ENCODE assay signal across 12 cellular contexts in genomic region chr14:100540141-100540925, GRCh38. TPM values are rescaled to one million over a fixed set of nuclear protein-coding genes. Genes with fewer than 3 reads are reported as not detected.
DNase-seq lines count a peak whose midpoint lies in the region; ATAC-seq, FAIRE-seq and TF ChIP-seq lines count a peak whose summit lies in the region.
"Had no signal": no experiment of that assay in that cellular context is flagged by ENCODE, and none has a peak within 500 bp of the region (broad histone marks: within the 10 kb centered on the region; RNA-seq: fewer than 3 reads in every experiment).

No MANE protein-coding gene starts in this region.

- TF ChIP-seq CTCF in DND-41 (IDR thresholded peaks at IDR 0.05; ENCODE audit: borderline replicate concordance, extremely low read depth, low read length, poor library complexity, severe bottlenecking) (peak; percentile 39), endothelial cell (IDR thresholded peaks at IDR 0.05; ENCODE audit: unreplicated experiment) (peak; percentile 46)

- H3K4me2 ChIP-seq in DND-41 (ENCODE audit: insufficient read depth, low read length) (no peak overlapping the region), neuronal stem cell (ENCODE audit: insufficient read depth, low read length, poor library complexity, severe bottlenecking) (no peak overlapping the region)

- H3K27ac ChIP-seq in DND-41 (ENCODE audit: low read length) (no peak overlapping the region), neuronal stem cell (replicated peaks; ENCODE audit: low read length) (no peak overlapping the region)
- H3K27ac ChIP-seq: gastroesophageal sphincter had no signal

- H3K27me3 ChIP-seq in DND-41 (ENCODE audit: insufficient read depth, low read length, poor library complexity) (no peaks in the 10 kb centered on the region), neuronal stem cell (ENCODE audit: control insufficient read depth in 3 of 3, insufficient read depth in 3 of 3, low read depth in 1 of 3, low read length in 3 of 3) (no peaks in the 10 kb centered on the region)
- H3K27me3 ChIP-seq: gastroesophageal sphincter had no signal

- H3K9me3 ChIP-seq in DND-41 (ENCODE audit: insufficient read depth, low read length, severe bottlenecking) (no peaks in the 10 kb centered on the region), neuronal stem cell (replicated peaks in 1 of 2; ENCODE audit: control insufficient read depth in 2 of 2, insufficient read depth in 1 of 2, low read depth in 1 of 2, low read length in 2 of 2) (no peaks in the 10 kb centered on the region)
- H3K9me3 ChIP-seq: gastroesophageal sphincter had no signal

- ATAC-seq in DND-41 (ENCODE audit: insufficient read depth, low read depth) (no peak), HG03442 (IDR thresholded peaks at IDR 0.05; ENCODE audit: unreplicated experiment) (no peak)
- ATAC-seq: gastroesophageal sphincter; naive thymus-derived CD8-positive, alpha-beta T cell had no signal

- no peak overlapping the region for H2BK5ac ChIP-seq in neuronal stem cell (ENCODE audit: low read length)

- H3K27ac Mint-ChIP-seq in endothelial cell (ENCODE audit: unreplicated experiment): no peak overlapping the region
- H3K27ac Mint-ChIP-seq: naive thymus-derived CD8-positive, alpha-beta T cell had no signal

- peaks cover 9% of the 10 kb centered on the region for H3K27me3 Mint-ChIP-seq in endothelial cell (ENCODE audit: unreplicated experiment)
- H3K27me3 Mint-ChIP-seq: naive thymus-derived CD8-positive, alpha-beta T cell had no signal

- H2BK120ac ChIP-seq in neuronal stem cell (ENCODE audit: low read depth, low read length): peak overlapping the region; percentile 61

- H3K9ac ChIP-seq in DND-41 (ENCODE audit: low read depth, low read length) (no peak overlapping the region), neuronal stem cell (ENCODE audit: low read depth, low read length, poor library complexity) (no peak overlapping the region)

- no peaks in the 10 kb centered on the region for H3K79me2 ChIP-seq in DND-41 (ENCODE audit: insufficient read depth, low read length)

- H3K79me1 ChIP-seq in neuronal stem cell (ENCODE audit: low read depth, low read length): peaks cover 2% of the 10 kb centered on the region

- no peak overlapping the region for H3K4me3 ChIP-seq in DND-41 (ENCODE audit: low read depth in 1 of 2, low read length in 2 of 2)
- no peak overlapping the region for H3K4me3 ChIP-seq in neuronal stem cell (ENCODE audit: low read length in 2 of 2)
- H3K4me3 ChIP-seq: gastroesophageal sphincter had no signal

- peak overlapping the region; percentile 73 for H3K23ac ChIP-seq in neuronal stem cell (ENCODE audit: low read depth, low read length, poor library complexity)

- H4K20me1 ChIP-seq in DND-41 (ENCODE audit: insufficient read depth, low read length): no peaks in the 10 kb centered on the region

- H3K36me3 Mint-ChIP-seq in endothelial cell (ENCODE audit: low read depth, unreplicated experiment): peaks cover 4% of the 10 kb centered on the region
- H3K36me3 Mint-ChIP-seq: naive thymus-derived CD8-positive, alpha-beta T cell had no signal

- peaks cover 4% of the 10 kb centered on the region for H3K4me1 Mint-ChIP-seq in endothelial cell (ENCODE audit: unreplicated experiment)

- H3K4me3 Mint-ChIP-seq in endothelial cell (ENCODE audit: unreplicated experiment): no peak overlapping the region
- H3K4me3 Mint-ChIP-seq: naive thymus-derived CD8-positive, alpha-beta T cell had no signal

- no peaks in the 10 kb centered on the region for H3K36me3 ChIP-seq in DND-41 (ENCODE audit: insufficient read depth, low read length)
- H3K36me3 ChIP-seq in neuronal stem cell (replicated peaks in 1 of 2; ENCODE audit: control insufficient read depth in 2 of 2, insufficient read depth in 2 of 2, low read length in 2 of 2): peaks cover 0 to 6% of the 10 kb centered on the region in 2 donors

- WGBS in neuronal stem cell (ENCODE audit: extremely low coverage in 2 of 2, insufficient read length in 2 of 2, insufficient replicate concordance in 1 of 2), 2 donors: no CpG with 5 or more reads among the region's 28 CpGs

- peak overlapping the region; percentile 86 for H2AK5ac ChIP-seq in neuronal stem cell (ENCODE audit: low read depth, low read length)

- no peak for FAIRE-seq in RCC 7860 (lab: Jason Lieb, UNC)

- H2BK12ac ChIP-seq in neuronal stem cell (ENCODE audit: low read length): peak overlapping the region; percentile 90

- no peaks in the 10 kb centered on the region for H3K9me3 Mint-ChIP-seq in endothelial cell (ENCODE audit: unreplicated experiment)
- H3K9me3 Mint-ChIP-seq: naive thymus-derived CD8-positive, alpha-beta T cell had no signal

- DNase-seq in DND-41: no peak
- peak; percentile 26 for DNase-seq in MV-4-11 (lab: John Stamatoyannopoulos, UW)
- peak; percentile 75 for DNase-seq in endothelial cell (ENCODE audit: low spot score)
- no peak for DNase-seq in neuronal stem cell (ENCODE audit: low spot score)
- no peak for DNase-seq in RCC 7860 (ENCODE audit: low spot score)
- no peak for DNase-seq in germinal center (ENCODE audit: low spot score)
- no peak for DNase-seq in Kasumi-1 (lab: John Stamatoyannopoulos, UW)
- DNase-seq: amniotic stem cell, NCI-H526 treated with DMSO at 0.1 percent for 48 hours had no signal

- H2BK15ac ChIP-seq in neuronal stem cell (ENCODE audit: low read length): peak overlapping the region; percentile 95

- H3K18ac ChIP-seq in neuronal stem cell (ENCODE audit: low read length): peak overlapping the region; percentile 70

- peak overlapping the region; percentile 23 for H4K8ac ChIP-seq in neuronal stem cell (ENCODE audit: low read depth, low read length)

- H3K4me1 ChIP-seq in DND-41 (ENCODE audit: insufficient read depth, low read length): peaks cover 11% of the 10 kb centered on the region
- H3K4me1 ChIP-seq in neuronal stem cell (ENCODE audit: control insufficient read depth in 2 of 2, insufficient read depth in 1 of 2, low read depth in 1 of 2, low read length in 2 of 2): peaks cover 3 to 4% of the 10 kb centered on the region in 2 donors
- H3K4me1 ChIP-seq: gastroesophageal sphincter had no signal

- H4K91ac ChIP-seq in neuronal stem cell (ENCODE audit: low read depth, low read length, poor library complexity): no peak overlapping the region

- H2AFZ ChIP-seq in DND-41 (ENCODE audit: low read depth, low read length) (no peak overlapping the region), neuronal stem cell (ENCODE audit: low read length) (peak overlapping the region; percentile 53)

- no peak overlapping the region for H3K14ac ChIP-seq in neuronal stem cell (ENCODE audit: low read length)

- H3K4ac ChIP-seq in neuronal stem cell (ENCODE audit: low read length): no peak overlapping the region

RNA-seq across cellular contexts. Expression of gene BEGAIN, which starts 46.9 kb away (rescaled TPM):
- total RNA-seq in endothelial cell (ENCODE audit: unreplicated experiment): 1.6 TPM
- polyA plus RNA-seq in neuronal stem cell (2013, experiment 1 of 2): 20.9 TPM
- 20.1 TPM for polyA plus RNA-seq in neuronal stem cell (2013, experiment 2 of 2)

Comparison
In these comparisons a context has a peak if more than half of its experiments do, and no peak if none do; other contexts are left out.
1. DNase-seq: peak in MV-4-11 (single experiment) and endothelial cell (single experiment); none in DND-41 (single experiment), neuronal stem cell (single experiment), RCC 7860 (single experiment), germinal center (single experiment) and Kasumi-1 (0 of 2).